Comparison of ENCODE assay signal across 10 cellular contexts in the genomic region with DNA sequence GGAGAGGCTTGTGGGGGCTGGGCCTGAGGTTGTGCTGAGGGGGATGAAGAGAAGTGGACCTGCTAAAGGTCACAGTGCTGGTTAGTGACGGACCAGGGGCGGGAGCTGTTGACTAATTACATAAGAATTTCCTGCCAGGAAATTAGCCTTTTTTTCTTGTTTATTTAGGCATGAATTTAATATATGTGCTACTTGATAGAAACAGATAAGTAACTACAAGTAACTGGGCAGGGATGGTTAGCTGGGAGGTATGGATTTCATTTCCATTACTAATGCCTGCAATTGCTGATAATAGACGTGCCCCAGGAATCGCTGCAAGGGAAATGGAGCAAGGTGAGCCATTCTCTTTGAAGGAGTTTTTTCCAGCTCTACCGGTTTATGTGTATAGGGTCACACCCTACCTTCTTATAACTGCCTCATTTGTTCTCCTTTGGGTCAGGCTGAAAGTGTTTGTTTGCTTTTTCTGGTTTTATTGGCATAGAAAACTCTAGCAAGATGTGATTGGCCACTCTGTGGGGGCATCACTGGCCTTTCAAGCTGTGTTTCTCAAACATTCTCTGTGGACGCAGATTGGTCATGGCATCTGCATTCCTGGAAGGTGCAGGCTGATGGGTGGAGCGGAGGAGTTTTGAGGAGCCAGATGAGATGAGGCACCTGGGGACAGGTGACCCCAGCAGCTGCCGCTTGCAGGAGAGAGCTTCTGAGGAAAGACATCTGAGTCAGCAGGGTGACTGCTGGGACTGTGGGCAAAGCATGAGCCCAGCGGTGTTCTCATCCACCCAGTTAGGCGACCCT. TPM values are rescaled to one million over a fixed set of nuclear protein-coding genes. Genes with fewer than 3 reads are reported as not detected.
DNase-seq lines count a peak whose midpoint lies in the region; ATAC-seq, FAIRE-seq and TF ChIP-seq lines count a peak whose summit lies in the region.
"Had no signal": no experiment of that assay in that cellular context is flagged by ENCODE, and none has a peak within 500 bp of the region (broad histone marks: within the 10 kb centered on the region; RNA-seq: fewer than 3 reads in every experiment).

No MANE protein-coding gene starts in this region.

- no peaks in the 10 kb centered on the region for H3K27me3 ChIP-seq in astrocyte (ENCODE audit: insufficient read depth, low read length)
- H3K27me3 ChIP-seq: BLaER1 treated with 17β-estradiol and CSF1 and Interleukin-3, amounts not matched to agents 10 nM and 100 nM had no signal

- H3K4me2 ChIP-seq in astrocyte (ENCODE audit: low read length) = peak overlapping the region; percentile 80

- peaks cover 54% of the 10 kb centered on the region for H3K36me3 Mint-ChIP-seq in HFFc6 (ENCODE audit: low read depth)
- peaks cover 16% of the 10 kb centered on the region for H3K36me3 Mint-ChIP-seq in astrocyte (ENCODE audit: low read depth, unreplicated experiment)

- no peak overlapping the region for H2AFZ ChIP-seq in astrocyte (ENCODE audit: low read depth, low read length)

- H3K79me2 ChIP-seq in astrocyte (ENCODE audit: insufficient read depth, low read length) = no peaks in the 10 kb centered on the region

- H3K9ac ChIP-seq in astrocyte (ENCODE audit: low read length) = peak overlapping the region; percentile 79
- H3K9ac ChIP-seq: BLaER1 treated with 17β-estradiol and CSF1 and Interleukin-3, amounts not matched to agents 10 nM and 100 nM had no signal

- no peaks in the 10 kb centered on the region for H3K9me3 Mint-ChIP-seq in HFFc6
- peaks cover 13% of the 10 kb centered on the region for H3K9me3 Mint-ChIP-seq in astrocyte (ENCODE audit: unreplicated experiment)
- H3K9me3 Mint-ChIP-seq: naive B cell had no signal

- ATAC-seq in GM21423 (IDR thresholded peaks at IDR 0.05; ENCODE audit: unreplicated experiment) = no peak
- ATAC-seq in HG03280 (IDR thresholded peaks at IDR 0.05; ENCODE audit: unreplicated experiment) = no peak
- ATAC-seq in HG03139 (IDR thresholded peaks at IDR 0.05; ENCODE audit: unreplicated experiment) = no peak

- H3K9me3 ChIP-seq in astrocyte (ENCODE audit: insufficient read depth, low read depth, low read length) = no peaks in the 10 kb centered on the region
- H3K9me3 ChIP-seq: BLaER1 treated with 17β-estradiol and CSF1 and Interleukin-3, amounts not matched to agents 10 nM and 100 nM had no signal

- peak; percentile 17 for FAIRE-seq in astrocyte (lab: Jason Lieb, UNC)

- H3K27ac ChIP-seq in 22Rv1 = peak overlapping the region; percentile 79
- peak overlapping the region; percentile 95 for H3K27ac ChIP-seq in astrocyte (ENCODE audit: low read depth, low read length)
- H3K27ac ChIP-seq: BLaER1 treated with 17β-estradiol and CSF1 and Interleukin-3, amounts not matched to agents 10 nM and 100 nM had no signal

- H3K4me1 Mint-ChIP-seq in HFFc6 (ENCODE audit: low read depth) (peaks cover 86% of the 10 kb centered on the region), astrocyte (ENCODE audit: low read depth, unreplicated experiment) (peaks cover 32% of the 10 kb centered on the region)

- DNase-seq in HFFc6 (peak; percentile 87), astrocyte (ENCODE audit: low read depth) (peak; percentile 90), kidney glomerular epithelial cell (lab: John Stamatoyannopoulos, UW) (peak; percentile 80), medulla oblongata (ENCODE audit: extremely low spot score) (no peak)
- DNase-seq: naive B cell had no signal

- peak overlapping the region; percentile 41 for H3K4me3 ChIP-seq in astrocyte (ENCODE audit: insufficient read depth, low read depth, low read length)
- H3K4me3 ChIP-seq: BLaER1 treated with 17β-estradiol and CSF1 and Interleukin-3, amounts not matched to agents 10 nM and 100 nM had no signal

- H3K27ac Mint-ChIP-seq in HFFc6 = peak overlapping the region; percentile 96
- peak overlapping the region; percentile 88 for H3K27ac Mint-ChIP-seq in astrocyte (ENCODE audit: unreplicated experiment)

- peaks cover 2% of the 10 kb centered on the region; the same call in 1 of the 2 replicates for H3K27me3 Mint-ChIP-seq in HFFc6 (ENCODE audit: insufficient read depth)
- no peaks in the 10 kb centered on the region for H3K27me3 Mint-ChIP-seq in astrocyte (ENCODE audit: low read depth, unreplicated experiment)
- H3K27me3 Mint-ChIP-seq: naive B cell had no signal

- TF ChIP-seq CTCF in 22Rv1 (IDR thresholded peaks at IDR 0.05) = no peak
- TF ChIP-seq CTCF in HFFc6 (IDR thresholded peaks at IDR 0.05) = no peak
- TF ChIP-seq CTCF in astrocyte (IDR thresholded peaks at IDR 0.05; ENCODE audit: insufficient read depth, low read depth, low read length) = no peak

- no peaks in the 10 kb centered on the region for H3K36me3 ChIP-seq in astrocyte (ENCODE audit: insufficient read depth, low read length)

- peaks cover 42% of the 10 kb centered on the region for H3K4me1 ChIP-seq in astrocyte (ENCODE audit: insufficient read depth, low read length)

- H3K4me3 Mint-ChIP-seq in HFFc6 = peak overlapping the region; percentile 80
- H3K4me3 Mint-ChIP-seq in astrocyte (ENCODE audit: unreplicated experiment) = no peak overlapping the region

- H4K20me1 ChIP-seq in astrocyte (ENCODE audit: insufficient read depth, low read length) = no peaks in the 10 kb centered on the region
- H4K20me1 ChIP-seq: BLaER1 treated with 17β-estradiol and CSF1 and Interleukin-3, amounts not matched to agents 10 nM and 100 nM had no signal

RNA-seq across cellular contexts. Expression of a gene that starts 19.0 kb away (rescaled TPM):
- total RNA-seq in HFFc6 (2021; fragmentation: NEBNext Ultra II Directional; extraction: Animal tissue kit (Norgen Biotek cat#: 25700)) = 100 to 1,000 TPM; 206 to 371 (median 280) TPM
- total RNA-seq in astrocyte = 4.2 and 12.5 TPM in 2 replicates

RNA-seq across cellular contexts. Expression of a gene that starts 59.2 kb away (rescaled TPM):
- 10 to 100 TPM; 87.6 to 97.3 (median 94.2) TPM for total RNA-seq in HFFc6 (2021; fragmentation: NEBNext Ultra II Directional; extraction: Animal tissue kit (Norgen Biotek cat#: 25700))
- 54.6 and 62.1 TPM in 2 replicates for total RNA-seq in astrocyte

Comparison
In these comparisons a context has a peak if more than half of its experiments do, and no peak if none do; other contexts are left out.
1. RNA of a gene that starts 19.0 kb away (total RNA-seq): 206 to 371 TPM in HFFc6; 4.2 to 12.5 TPM in astrocyte; every median in the first group is over 10 times any median in the second.